Comparison of ENCODE assay signal across 18 cellular contexts in genomic region chr6:38599966-38600550, GRCh38. TPM values are rescaled to one million over a fixed set of nuclear protein-coding genes. Genes with fewer than 3 reads are reported as not detected.
A peak's percentile ranks its signal among the peaks of the same experiment; 100 is the strongest.
DNase-seq lines count a peak whose midpoint lies in the region; ATAC-seq, FAIRE-seq and TF ChIP-seq lines count a peak whose summit lies in the region.
"Had no signal": no experiment of that assay in that cellular context is flagged by ENCODE, and none has a peak within 500 bp of the region (broad histone marks: within the 10 kb centered on the region; RNA-seq: fewer than 3 reads in every experiment).

No MANE protein-coding gene starts in this region.

- H3K4me2 ChIP-seq in K562 (ENCODE audit: insufficient read depth, low read length), result no peak overlapping the region

- H3K9me3 ChIP-seq in K562 (replicated peaks; ENCODE audit: control insufficient read depth, insufficient read depth, low read depth, low read length) (no peaks in the 10 kb centered on the region), right lobe of liver (no peaks in the 10 kb centered on the region)
- H3K9me3 ChIP-seq: SJCRH30 had no signal

- in situ Hi-C loops in K562 (cut with MboI) (no loop called here), KBM-7 (cut with MboI; ENCODE audit: low pct_unique_long_range_greater_than_20kb, low sequenced_read_pairs) (no loop called here)

- no peak overlapping the region for H3K4me3 ChIP-seq in K562
- H3K4me3 ChIP-seq in right lobe of liver, result no peak overlapping the region
- H3K4me3 ChIP-seq: GM12878, SJCRH30 had no signal

- H3K4me1 ChIP-seq in K562 (replicated peaks in 1 of 2; ENCODE audit: control insufficient read depth in 2 of 2, insufficient read depth in 2 of 2, low read length in 2 of 2), result no peaks in the 10 kb centered on the region
- H3K4me1 ChIP-seq in right lobe of liver, result no peaks in the 10 kb centered on the region

- H2AFZ ChIP-seq in K562 (ENCODE audit: low read depth, low read length), result no peak overlapping the region

- H3K27me3 ChIP-seq in K562 (ENCODE audit: control insufficient read depth in 2 of 2, insufficient read depth in 2 of 2, low read length in 2 of 2) (peaks cover 2 to 4% of the 10 kb centered on the region in 2 experiments; a peak in 3 of 5 replicates), right lobe of liver (no peaks in the 10 kb centered on the region)
- H3K27me3 ChIP-seq: SJCRH30 had no signal

- WGBS in K562 (ENCODE audit: insufficient coverage, low coverage, missing lambda C conversion rate), result 8% methylated on average over 4 of the region's 4 CpGs
- 73% methylated on average over 4 of the region's 4 CpGs for WGBS in right lobe of liver (ENCODE audit: insufficient coverage, low coverage, low lambda C conversion rate, missing lambda C conversion rate)

- no peak for TF ChIP-seq RAD21 in K562 (CRISPR knock-in tag; conservative IDR thresholded peaks at IDR 0.05 in 1 of 2, IDR thresholded peaks at IDR 0.05 in 1 of 2)

- FAIRE-seq in D721Med (lab: Jason Lieb, UNC) (peak; percentile 60), K562 (lab: Jason Lieb, UNC) (no peak)
- FAIRE-seq: GM12878 had no signal

- DNase-seq in D721Med (ENCODE audit: insufficient read length, low spot score) (no peak), K562 (ENCODE audit: extremely low read depth in 1 of 4, low spot score in 3 of 4) (no peak), foreskin melanocyte (peak; percentile 65), right lobe of liver (no peak), NCI-H1092 (lab: John Stamatoyannopoulos, UW) (no peak), KBM-7 (no peak), activated gamma-delta T cell (lab: John Stamatoyannopoulos, UW) (no peak), OCI-M2 (lab: John Stamatoyannopoulos, UW; ENCODE audit: unreplicated experiment) (no peak)
- DNase-seq: DMS 273 treated with DMSO at 0.1 percent for 48 hours; GDM1; NCI-H1048; NCI-H226; NCI-H526; NK-92 treated with Interleukin-12 subunit alpha and Interleukin-12 subunit beta, amount 100 ng/mL, for 24 hours; SJCRH30 had no signal

- no peaks in the 10 kb centered on the region for H4K20me1 ChIP-seq in K562 (replicated peaks; ENCODE audit: control insufficient read depth, insufficient read depth, low read length)

- ATAC-seq in K562 (no peak), right lobe of liver (peak; percentile 39 to 74 (median 64))
- ATAC-seq: GM12878, HCT116 had no signal

- H3K9me1 ChIP-seq in K562 (ENCODE audit: control insufficient read depth, insufficient read depth, low read length), result no peaks in the 10 kb centered on the region

- no peaks in the 10 kb centered on the region for H3K36me3 ChIP-seq in K562 (ENCODE audit: control insufficient read depth, insufficient read depth, low read length)
- H3K36me3 ChIP-seq in right lobe of liver, result no peaks in the 10 kb centered on the region
- H3K36me3 ChIP-seq: SJCRH30 had no signal

- TF ChIP-seq POLR2A in K562 (conservative IDR thresholded peaks at IDR 0.05), result no peak
- no peak for TF ChIP-seq POLR2A in right lobe of liver (IDR thresholded peaks at IDR 0.05)

- POLR2A ChIA-PET in K562 (lab: Yijun Ruan, JAX), result interaction anchor here (0.7 to 1.4 kb wide), 3 partner anchors 12 to 43 kb away, joined by 3 to 4 read pairs (median 3); no protein-coding TSS in a partner anchor

- no peak overlapping the region for H3K9ac ChIP-seq in K562 (ENCODE audit: insufficient read depth in 1 of 2, low read depth in 2 of 2, low read length in 2 of 2)

- H3K27ac ChIP-seq in K562 (ENCODE audit: extremely low read depth, low read depth, low read length) (no peak overlapping the region), right lobe of liver (no peak overlapping the region)
- H3K27ac ChIP-seq: C4-2B, SJCRH30 had no signal

- no TSS peak for BruUV-seq in K562 (replicated peaks; lab: Mats Ljungman, UMichigan)

- TF ChIP-seq EP300 in K562 (IDR thresholded peaks at IDR 0.05; ENCODE audit: low read length), result no peak

- no peak for TF ChIP-seq CTCF in D721Med (IDR thresholded peaks at IDR 0.05; ENCODE audit: insufficient read depth, missing control alignments)
- TF ChIP-seq CTCF in K562 (IDR thresholded peaks at IDR 0.05 in 2 of 3, conservative IDR thresholded peaks at IDR 0.05 in 1 of 3; ENCODE audit: insufficient read depth in 2 of 3, low read depth in 1 of 3, low read length in 3 of 3), result no peak
- no peak for TF ChIP-seq CTCF in right lobe of liver (IDR thresholded peaks at IDR 0.05)

- CTCF ChIA-PET in K562 (lab: Yijun Ruan, JAX; ENCODE audit: low intra/inter-chr PET ratio), result no interaction called here

- intact Hi-C loops in K562 (cut with micrococcal nuclease) (no loop called here), right lobe of liver (cut with DNase I) (no loop called here)

- H3K79me2 ChIP-seq in K562 (ENCODE audit: control insufficient read depth, insufficient read depth, low read length), result no peaks in the 10 kb centered on the region

TF ChIP-seq in K562, 482 proteins besides CTCF, POLR2A, EP300 and RAD21:
- TF ChIP-seq NR2C2 (CRISPR knock-in tag; IDR thresholded peaks at IDR 0.05) (no peak), NR2C2 (tag; IDR thresholded peaks at IDR 0.05) (peak; percentile 28; the same call in 1 of the 2 replicates), TCFL5 (CRISPR knock-in tag; conservative IDR thresholded peaks at IDR 0.05) (no peak), GMEB1 (CRISPR knock-in tag; IDR thresholded peaks at IDR 0.05) (no peak), STAT6 (CRISPR knock-in tag; IDR thresholded peaks at IDR 0.05) (no peak), RBM17 (IDR thresholded peaks at IDR 0.05; ENCODE audit: borderline replicate concordance, low read depth, low read length) (no peak), ATF7 (IDR thresholded peaks at IDR 0.05) (no peak), XRCC5 (IDR thresholded peaks at IDR 0.05; ENCODE audit: low read depth, low read length) (no peak), ATF1 (CRISPR knock-in tag; IDR thresholded peaks at IDR 0.05) (no peak), ATF1 (tag; IDR thresholded peaks at IDR 0.05) (0 out of 2 replicates have a peak, but pooled peaks have one; percentile 16), ZNF431 (CRISPR knock-in tag; IDR thresholded peaks at IDR 0.05) (no peak), TCF7 (IDR thresholded peaks at IDR 0.05; ENCODE audit: borderline replicate concordance) (no peak), KAT2B (IDR thresholded peaks at IDR 0.05; ENCODE audit: low read depth, low read length) (no peak), SMAD1 (IDR thresholded peaks at IDR 0.05; ENCODE audit: low read depth, low read length, partially characterized antibody) (no peak), RFX1 (IDR thresholded peaks at IDR 0.05) (no peak), ZNF785 (CRISPR knock-in tag; IDR thresholded peaks at IDR 0.05) (no peak)

RNA-seq across cellular contexts. Expression of gene BTBD9, which starts 39.7 kb away (rescaled TPM):
- 11.1 and 16.4 TPM in 2 replicates for total RNA-seq in K562 (2011; cell fraction: chromatin; rRNA removed; ENCODE audit: low replicate concordance)
- 1.8 and 4.7 TPM in 2 replicates for total RNA-seq in K562 (2011; cell fraction: nucleolus; rRNA removed)
- total RNA-seq in K562 (2011; cell fraction: nucleoplasm; rRNA removed), result 4.4 and 5.3 TPM in 2 replicates
- total RNA-seq in K562 (2014; rRNA removed) (0.36 and 0.53 TPM in 2 replicates), K562 (2014; rRNA removed; fragmentation: Illumina TruSeq; extraction: Trizol) (1.0 and 1.1 TPM in 2 replicates), K562 (2015; rRNA removed; fragmentation: Illumina TruSeq; extraction: Trizol) (0.72 and 1.1 TPM in 2 replicates), K562 (2021) (0.83 and 1.5 TPM in 2 replicates), right lobe of liver (1 to 10 TPM; 4.5 to 7.5 (median 5.7) TPM)
- polyA plus RNA-seq in K562 (2011; rRNA removed) (1.0 and 1.6 TPM in 2 replicates), K562 (2014; fragmentation: Illumina TruSeq; extraction: Trizol) (0.48 and 0.56 TPM in 2 replicates), K562 (2014; fragmentation: Nextera tagmentation; extraction: Ambion mirVana) (under 1 TPM; 0.08 to 0.10 TPM), K562 (2014; rRNA removed) (0.58 and 1.4 TPM in 2 replicates)
- 0.37 and 0.65 TPM in 2 replicates for polyA plus RNA-seq in K562 (2011; cell fraction: cytosol; rRNA removed)
- 1.6 and 2.0 TPM in 2 replicates for polyA plus RNA-seq in K562 (2011; cell fraction: nucleus; rRNA removed)
- 0.66 and 1.6 TPM in 2 replicates for polyA plus RNA-seq in K562 (2012)
- 6.7 and 7.7 TPM in 2 replicates for polyA minus RNA-seq in K562 (2011; rRNA and poly(A)+ RNA removed)
- 0.67 and 1.1 TPM in 2 replicates for polyA minus RNA-seq in K562 (2011; cell fraction: cytosol; rRNA and poly(A)+ RNA removed)
- 4.3 and 6.8 TPM in 2 replicates for polyA minus RNA-seq in K562 (2011; cell fraction: nucleus; rRNA and poly(A)+ RNA removed)
